ENCODE assay signal across 3 cellular contexts in the genomic region with DNA sequence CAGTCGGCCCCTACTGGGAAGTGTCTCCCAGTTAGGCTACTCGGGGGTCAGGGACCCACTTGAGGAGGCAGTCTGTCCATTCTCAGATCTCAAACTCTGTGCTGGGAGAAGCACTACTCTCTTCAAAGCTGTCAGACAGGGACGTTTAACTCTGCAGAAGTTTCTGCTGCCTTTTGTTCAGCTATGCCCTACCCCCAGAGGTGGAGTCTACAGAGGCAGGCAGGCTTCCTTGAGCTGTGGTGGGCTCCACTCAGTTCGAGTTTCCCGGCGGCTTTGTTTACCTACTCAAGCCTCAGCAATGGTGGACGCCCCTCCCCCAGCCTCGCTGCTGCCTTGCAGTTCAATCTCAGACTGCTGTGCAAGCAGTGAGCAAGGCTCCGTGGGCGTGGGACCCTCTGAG. TPM values are rescaled to one million over a fixed set of nuclear protein-coding genes. Genes with fewer than 3 reads are reported as not detected.
"Had no signal": no experiment of that assay in that cellular context is flagged by ENCODE, and none has a peak within 500 bp of the region (broad histone marks: within the 10 kb centered on the region; RNA-seq: fewer than 3 reads in every experiment).

No MANE protein-coding gene starts in this region.

RNA-seq across cellular contexts. Expression of gene FGD3, which starts 51.5 kb away (rescaled TPM):
- total RNA-seq: LHCN-M2, MCF 10A had no signal
- polyA plus RNA-seq: SK-N-SH had no signal

RNA-seq across cellular contexts. Expression of gene SUSD3, which starts 59.6 kb away (rescaled TPM):
- total RNA-seq: LHCN-M2, MCF 10A had no signal
